ENCODE assay signal across 10 cellular contexts in genomic region chr3:71048948-71049347, GRCh38.
A peak's percentile ranks its signal among the peaks of the same experiment; 100 is the strongest.
DNase-seq lines count a peak whose midpoint lies in the region; ATAC-seq and TF ChIP-seq lines count a peak whose summit lies in the region.
"Had no signal": no experiment of that assay in that cellular context is flagged by ENCODE, and none has a peak within 500 bp of the region (broad histone marks: within the 10 kb centered on the region; RNA-seq: fewer than 3 reads in every experiment).

No MANE protein-coding gene starts in this region.

- peak overlapping the region in 1 of 2 donors; percentile 43 for H3K4me3 ChIP-seq in ascending aorta
- H3K4me3 ChIP-seq in stomach smooth muscle (ENCODE audit: low read length in 2 of 2) = peak overlapping the region; percentile 27 to 47

- H3K27ac ChIP-seq in ascending aorta = peak overlapping the region; percentile 37 to 45
- peak overlapping the region; percentile 81 for H3K27ac ChIP-seq in stomach smooth muscle (ENCODE audit: low read length)

- H3K4me1 ChIP-seq in ascending aorta = peaks cover 0 to 84% of the 10 kb centered on the region in 2 donors
- H3K4me1 ChIP-seq in stomach smooth muscle (ENCODE audit: control insufficient read depth, insufficient read depth, low read length) = peaks cover 65% of the 10 kb centered on the region

- H3K9me3 ChIP-seq in ascending aorta (no peaks in the 10 kb centered on the region), stomach smooth muscle (ENCODE audit: control insufficient read depth in 2 of 2, low read length in 2 of 2) (no peaks in the 10 kb centered on the region)

- H3K36me3 ChIP-seq in ascending aorta (peaks cover 33 to 57% of the 10 kb centered on the region in 2 donors), stomach smooth muscle (ENCODE audit: control insufficient read depth in 2 of 2, insufficient read depth in 2 of 2, low read length in 2 of 2) (peaks cover 19 to 32% of the 10 kb centered on the region in 2 donors)

- no peak for TF ChIP-seq CTCF in ascending aorta (IDR thresholded peaks at IDR 0.05)

- DNase-seq in NCI-H146 (lab: John Stamatoyannopoulos, UW) (peak; percentile 21), ascending aorta (ENCODE audit: low spot score in 2 of 2) (no peak), left kidney (ENCODE audit: low read depth, low spot score) (peak; percentile 62), AG08396 (ENCODE audit: low spot score) (no peak), SKM-1 treated with dmso at 0.1 percent for 144 hours (lab: John Stamatoyannopoulos, UW; ENCODE audit: unreplicated experiment) (no peak), G401 (ENCODE audit: low spot score) (no peak)
- DNase-seq: foreskin fibroblast, NCI-H2171 had no signal

- ATAC-seq in HG02642 (IDR thresholded peaks at IDR 0.05; ENCODE audit: poor library complexity, unreplicated experiment) = no peak

- intact Hi-C loops in ascending aorta (cut with DNase I) = no loop called here

- in situ Hi-C loops in G401 (cut with HindIII; ENCODE audit: low sequenced_read_pairs) = no loop called here

- H3K27me3 ChIP-seq in ascending aorta (no peaks in the 10 kb centered on the region), stomach smooth muscle (ENCODE audit: control insufficient read depth in 1 of 2, insufficient read depth in 2 of 2, low read length in 2 of 2) (no peaks in the 10 kb centered on the region)

- H3K9ac ChIP-seq in stomach smooth muscle (ENCODE audit: low read length in 2 of 2) = peak overlapping the region; percentile 31 to 50

Comparison
In these comparisons a context has a peak if more than half of its experiments do, and no peak if none do; other contexts are left out.
1. DNase-seq: peak in NCI-H146 (single experiment) and left kidney (single experiment); none in ascending aorta (0 of 2), AG08396 (single experiment), SKM-1 treated with dmso at 0.1 percent for 144 hours (single experiment) and G401 (single experiment).